ENCODE assay signal across 1 cellular context in the genomic region with DNA sequence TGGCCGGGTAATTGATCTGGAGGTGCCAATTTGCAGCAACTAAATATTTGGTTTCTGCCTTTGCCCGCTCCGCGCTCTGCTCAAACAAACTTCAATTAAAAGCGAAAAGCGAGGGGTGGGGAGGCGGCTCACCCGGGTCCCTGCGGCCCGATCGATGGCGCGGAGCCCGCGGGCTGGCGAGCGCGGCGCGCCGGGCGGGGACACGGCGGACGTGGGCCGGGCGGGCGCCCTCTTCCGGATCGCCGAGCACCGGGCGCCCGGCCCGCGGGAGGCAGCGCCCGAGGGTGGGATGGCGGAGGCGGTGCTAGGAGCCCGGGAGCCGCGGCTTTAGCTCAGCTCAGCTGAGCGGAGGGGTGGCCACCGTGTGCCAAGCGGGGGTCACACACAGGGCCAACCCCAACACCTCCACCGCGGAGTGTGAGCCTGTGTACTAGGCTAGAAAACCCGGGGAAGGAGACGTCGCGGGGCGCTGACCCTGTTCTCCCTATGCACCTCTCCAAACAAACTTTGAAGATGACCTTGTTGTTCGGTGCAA.
A peak's percentile ranks its signal among the peaks of the same experiment; 100 is the strongest.
TF ChIP-seq lines count a peak whose summit lies in the region.

No MANE protein-coding gene starts in this region.

TF ChIP-seq in HepG2, 621 proteins besides CTCF, POLR2A, EP300 and RAD21 (continues in another document):
- TF ChIP-seq ATF1 (CRISPR knock-in tag; IDR thresholded peaks at IDR 0.05) (no peak), ERF (CRISPR knock-in tag; IDR thresholded peaks at IDR 0.05) (0 out of 2 replicates have a peak, but pooled peaks have one; percentile 28), KDM2A (CRISPR knock-in tag; IDR thresholded peaks at IDR 0.05; ENCODE audit: borderline replicate concordance, low read depth) (0 out of 2 replicates have a peak, but pooled peaks have one; percentile 53), TCF12 (IDR thresholded peaks at IDR 0.05) (no peak), TCF12 (CRISPR knock-in tag; IDR thresholded peaks at IDR 0.05) (peak; percentile 50; the same call in 1 of the 2 replicates), ZBTB38 (CRISPR knock-in tag; IDR thresholded peaks at IDR 0.05) (0 out of 2 replicates have a peak, but pooled peaks have one; percentile 15), PHB2 (IDR thresholded peaks at IDR 0.05; ENCODE audit: partially characterized antibody) (no peak), HOXA3 (CRISPR knock-in tag; IDR thresholded peaks at IDR 0.05) (peak; percentile 63), LCORL (IDR thresholded peaks at IDR 0.05) (no peak), LCORL (CRISPR knock-in tag; IDR thresholded peaks at IDR 0.05) (peak; percentile 52; the same call in 1 of the 2 replicates), RFX5 (IDR thresholded peaks at IDR 0.05; ENCODE audit: low read depth, low read length) (peak; percentile 18; the same call in 1 of the 2 replicates), SKI (IDR thresholded peaks at IDR 0.05; ENCODE audit: partially characterized antibody) (peak; percentile 56), MAZ (IDR thresholded peaks at IDR 0.05; ENCODE audit: borderline replicate concordance, low read depth, low read length) (0 out of 2 replicates have a peak, but pooled peaks have one; percentile 25), MAZ (CRISPR knock-in tag; IDR thresholded peaks at IDR 0.05; ENCODE audit: low read depth) (peak; percentile 48; the same call in 1 of the 2 replicates), ATM (IDR thresholded peaks at IDR 0.05; ENCODE audit: borderline replicate concordance) (no peak), KAT7 (CRISPR knock-in tag; IDR thresholded peaks at IDR 0.05; ENCODE audit: borderline replicate concordance) (no peak), ZNF10 (CRISPR knock-in tag; IDR thresholded peaks at IDR 0.05; ENCODE audit: borderline replicate concordance, low read depth) (no peak), MEIS2 (CRISPR knock-in tag; IDR thresholded peaks at IDR 0.05) (peak; percentile 66; the same call in 1 of the 2 replicates), ZNF780A (CRISPR knock-in tag; IDR thresholded peaks at IDR 0.05) (no peak), BRD4 (CRISPR knock-in tag; IDR thresholded peaks at IDR 0.05) (no peak), ZNF101 (CRISPR knock-in tag; IDR thresholded peaks at IDR 0.05; ENCODE audit: borderline replicate concordance, low read depth) (no peak), ZNF17 (CRISPR knock-in tag; IDR thresholded peaks at IDR 0.05) (no peak), PHF8 (CRISPR knock-in tag; IDR thresholded peaks at IDR 0.05) (no peak), ESRRA (CRISPR knock-in tag; IDR thresholded peaks at IDR 0.05; ENCODE audit: low read depth) (no peak)
- TF ChIP-seq, protein P1, sequence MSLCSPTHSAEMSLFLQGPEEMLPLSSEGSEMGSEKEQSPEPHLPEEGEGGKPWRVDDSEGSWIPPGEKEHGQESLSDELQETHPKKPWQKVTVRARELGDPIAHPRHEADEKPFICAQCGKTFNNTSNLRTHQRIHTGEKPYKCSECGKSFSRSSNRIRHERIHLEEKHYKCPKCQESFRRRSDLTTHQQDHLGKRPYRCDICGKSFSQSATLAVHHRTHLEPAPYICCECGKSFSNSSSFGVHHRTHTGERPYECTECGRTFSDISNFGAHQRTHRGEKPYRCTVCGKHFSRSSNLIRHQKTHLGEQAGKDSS (CRISPR knock-in tag; IDR thresholded peaks at IDR 0.05; ENCODE audit: borderline replicate concordance, low read depth) = 0 out of 2 replicates have a peak, but pooled peaks have one; percentile 66
- TF ChIP-seq, protein P2, sequence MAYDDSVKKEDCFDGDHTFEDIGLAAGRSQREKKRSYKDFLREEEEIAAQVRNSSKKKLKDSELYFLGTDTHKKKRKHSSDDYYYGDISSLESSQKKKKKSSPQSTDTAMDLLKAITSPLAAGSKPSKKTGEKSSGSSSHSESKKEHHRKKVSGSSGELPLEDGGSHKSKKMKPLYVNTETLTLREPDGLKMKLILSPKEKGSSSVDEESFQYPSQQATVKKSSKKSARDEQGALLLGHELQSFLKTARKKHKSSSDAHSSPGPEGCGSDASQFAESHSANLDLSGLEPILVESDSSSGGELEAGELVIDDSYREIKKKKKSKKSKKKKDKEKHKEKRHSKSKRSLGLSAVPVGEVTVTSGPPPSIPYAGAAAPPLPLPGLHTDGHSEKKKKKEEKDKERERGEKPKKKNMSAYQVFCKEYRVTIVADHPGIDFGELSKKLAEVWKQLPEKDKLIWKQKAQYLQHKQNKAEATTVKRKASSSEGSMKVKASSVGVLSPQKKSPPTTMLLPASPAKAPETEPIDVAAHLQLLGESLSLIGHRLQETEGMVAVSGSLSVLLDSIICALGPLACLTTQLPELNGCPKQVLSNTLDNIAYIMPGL (CRISPR knock-in tag; IDR thresholded peaks at IDR 0.05; ENCODE audit: borderline replicate concordance in 1 of 2, low read depth in 1 of 2) = peak in 1 of 2 experiments; percentile 37; a peak in 2 of 4 replicates
- TF ChIP-seq, protein P3, sequence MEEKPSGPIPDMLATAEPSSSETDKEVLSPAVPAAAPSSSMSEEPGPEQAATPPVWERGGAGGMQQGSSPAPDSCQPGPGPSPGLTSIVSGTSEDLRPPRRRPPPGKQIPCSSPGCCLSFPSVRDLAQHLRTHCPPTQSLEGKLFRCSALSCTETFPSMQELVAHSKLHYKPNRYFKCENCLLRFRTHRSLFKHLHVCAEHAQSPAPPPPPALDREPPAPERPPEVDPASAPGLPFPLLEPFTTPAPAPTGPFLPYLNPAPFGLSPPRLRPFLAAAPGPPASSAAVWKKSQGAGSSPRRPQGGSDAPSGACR (CRISPR knock-in tag; IDR thresholded peaks at IDR 0.05) = peak; percentile 65; the same call in 1 of the 2 replicates
- TF ChIP-seq, protein P4, sequence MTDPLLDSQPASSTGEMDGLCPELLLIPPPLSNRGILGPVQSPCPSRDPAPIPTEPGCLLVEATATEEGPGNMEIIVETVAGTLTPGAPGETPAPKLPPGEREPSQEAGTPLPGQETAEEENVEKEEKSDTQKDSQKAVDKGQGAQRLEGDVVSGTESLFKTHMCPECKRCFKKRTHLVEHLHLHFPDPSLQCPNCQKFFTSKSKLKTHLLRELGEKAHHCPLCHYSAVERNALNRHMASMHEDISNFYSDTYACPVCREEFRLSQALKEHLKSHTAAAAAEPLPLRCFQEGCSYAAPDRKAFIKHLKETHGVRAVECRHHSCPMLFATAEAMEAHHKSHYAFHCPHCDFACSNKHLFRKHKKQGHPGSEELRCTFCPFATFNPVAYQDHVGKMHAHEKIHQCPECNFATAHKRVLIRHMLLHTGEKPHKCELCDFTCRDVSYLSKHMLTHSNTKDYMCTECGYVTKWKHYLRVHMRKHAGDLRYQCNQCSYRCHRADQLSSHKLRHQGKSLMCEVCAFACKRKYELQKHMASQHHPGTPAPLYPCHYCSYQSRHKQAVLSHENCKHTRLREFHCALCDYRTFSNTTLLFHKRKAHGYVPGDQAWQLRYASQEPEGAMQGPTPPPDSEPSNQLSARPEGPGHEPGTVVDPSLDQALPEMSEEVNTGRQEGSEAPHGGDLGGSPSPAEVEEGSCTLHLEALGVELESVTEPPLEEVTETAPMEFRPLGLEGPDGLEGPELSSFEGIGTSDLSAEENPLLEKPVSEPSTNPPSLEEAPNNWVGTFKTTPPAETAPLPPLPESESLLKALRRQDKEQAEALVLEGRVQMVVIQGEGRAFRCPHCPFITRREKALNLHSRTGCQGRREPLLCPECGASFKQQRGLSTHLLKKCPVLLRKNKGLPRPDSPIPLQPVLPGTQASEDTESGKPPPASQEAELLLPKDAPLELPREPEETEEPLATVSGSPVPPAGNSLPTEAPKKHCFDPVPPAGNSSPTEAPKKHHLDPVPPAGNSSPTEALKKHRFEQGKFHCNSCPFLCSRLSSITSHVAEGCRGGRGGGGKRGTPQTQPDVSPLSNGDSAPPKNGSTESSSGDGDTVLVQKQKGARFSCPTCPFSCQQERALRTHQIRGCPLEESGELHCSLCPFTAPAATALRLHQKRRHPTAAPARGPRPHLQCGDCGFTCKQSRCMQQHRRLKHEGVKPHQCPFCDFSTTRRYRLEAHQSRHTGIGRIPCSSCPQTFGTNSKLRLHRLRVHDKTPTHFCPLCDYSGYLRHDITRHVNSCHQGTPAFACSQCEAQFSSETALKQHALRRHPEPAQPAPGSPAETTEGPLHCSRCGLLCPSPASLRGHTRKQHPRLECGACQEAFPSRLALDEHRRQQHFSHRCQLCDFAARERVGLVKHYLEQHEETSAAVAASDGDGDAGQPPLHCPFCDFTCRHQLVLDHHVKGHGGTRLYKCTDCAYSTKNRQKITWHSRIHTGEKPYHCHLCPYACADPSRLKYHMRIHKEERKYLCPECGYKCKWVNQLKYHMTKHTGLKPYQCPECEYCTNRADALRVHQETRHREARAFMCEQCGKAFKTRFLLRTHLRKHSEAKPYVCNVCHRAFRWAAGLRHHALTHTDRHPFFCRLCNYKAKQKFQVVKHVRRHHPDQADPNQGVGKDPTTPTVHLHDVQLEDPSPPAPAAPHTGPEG (CRISPR knock-in tag; IDR thresholded peaks at IDR 0.05) = peak; percentile 18; the same call in 1 of the 2 replicates
- TF ChIP-seq, protein P5, sequence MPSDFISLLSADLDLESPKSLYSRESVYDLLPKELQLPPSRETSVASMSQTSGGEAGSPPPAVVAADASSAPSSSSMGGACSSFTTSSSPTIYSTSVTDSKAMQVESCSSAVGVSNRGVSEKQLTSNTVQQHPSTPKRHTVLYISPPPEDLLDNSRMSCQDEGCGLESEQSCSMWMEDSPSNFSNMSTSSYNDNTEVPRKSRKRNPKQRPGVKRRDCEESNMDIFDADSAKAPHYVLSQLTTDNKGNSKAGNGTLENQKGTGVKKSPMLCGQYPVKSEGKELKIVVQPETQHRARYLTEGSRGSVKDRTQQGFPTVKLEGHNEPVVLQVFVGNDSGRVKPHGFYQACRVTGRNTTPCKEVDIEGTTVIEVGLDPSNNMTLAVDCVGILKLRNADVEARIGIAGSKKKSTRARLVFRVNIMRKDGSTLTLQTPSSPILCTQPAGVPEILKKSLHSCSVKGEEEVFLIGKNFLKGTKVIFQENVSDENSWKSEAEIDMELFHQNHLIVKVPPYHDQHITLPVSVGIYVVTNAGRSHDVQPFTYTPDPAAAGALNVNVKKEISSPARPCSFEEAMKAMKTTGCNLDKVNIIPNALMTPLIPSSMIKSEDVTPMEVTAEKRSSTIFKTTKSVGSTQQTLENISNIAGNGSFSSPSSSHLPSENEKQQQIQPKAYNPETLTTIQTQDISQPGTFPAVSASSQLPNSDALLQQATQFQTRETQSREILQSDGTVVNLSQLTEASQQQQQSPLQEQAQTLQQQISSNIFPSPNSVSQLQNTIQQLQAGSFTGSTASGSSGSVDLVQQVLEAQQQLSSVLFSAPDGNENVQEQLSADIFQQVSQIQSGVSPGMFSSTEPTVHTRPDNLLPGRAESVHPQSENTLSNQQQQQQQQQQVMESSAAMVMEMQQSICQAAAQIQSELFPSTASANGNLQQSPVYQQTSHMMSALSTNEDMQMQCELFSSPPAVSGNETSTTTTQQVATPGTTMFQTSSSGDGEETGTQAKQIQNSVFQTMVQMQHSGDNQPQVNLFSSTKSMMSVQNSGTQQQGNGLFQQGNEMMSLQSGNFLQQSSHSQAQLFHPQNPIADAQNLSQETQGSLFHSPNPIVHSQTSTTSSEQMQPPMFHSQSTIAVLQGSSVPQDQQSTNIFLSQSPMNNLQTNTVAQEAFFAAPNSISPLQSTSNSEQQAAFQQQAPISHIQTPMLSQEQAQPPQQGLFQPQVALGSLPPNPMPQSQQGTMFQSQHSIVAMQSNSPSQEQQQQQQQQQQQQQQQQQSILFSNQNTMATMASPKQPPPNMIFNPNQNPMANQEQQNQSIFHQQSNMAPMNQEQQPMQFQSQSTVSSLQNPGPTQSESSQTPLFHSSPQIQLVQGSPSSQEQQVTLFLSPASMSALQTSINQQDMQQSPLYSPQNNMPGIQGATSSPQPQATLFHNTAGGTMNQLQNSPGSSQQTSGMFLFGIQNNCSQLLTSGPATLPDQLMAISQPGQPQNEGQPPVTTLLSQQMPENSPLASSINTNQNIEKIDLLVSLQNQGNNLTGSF (CRISPR knock-in tag; IDR thresholded peaks at IDR 0.05) = no peak
- TF ChIP-seq, protein P6, sequence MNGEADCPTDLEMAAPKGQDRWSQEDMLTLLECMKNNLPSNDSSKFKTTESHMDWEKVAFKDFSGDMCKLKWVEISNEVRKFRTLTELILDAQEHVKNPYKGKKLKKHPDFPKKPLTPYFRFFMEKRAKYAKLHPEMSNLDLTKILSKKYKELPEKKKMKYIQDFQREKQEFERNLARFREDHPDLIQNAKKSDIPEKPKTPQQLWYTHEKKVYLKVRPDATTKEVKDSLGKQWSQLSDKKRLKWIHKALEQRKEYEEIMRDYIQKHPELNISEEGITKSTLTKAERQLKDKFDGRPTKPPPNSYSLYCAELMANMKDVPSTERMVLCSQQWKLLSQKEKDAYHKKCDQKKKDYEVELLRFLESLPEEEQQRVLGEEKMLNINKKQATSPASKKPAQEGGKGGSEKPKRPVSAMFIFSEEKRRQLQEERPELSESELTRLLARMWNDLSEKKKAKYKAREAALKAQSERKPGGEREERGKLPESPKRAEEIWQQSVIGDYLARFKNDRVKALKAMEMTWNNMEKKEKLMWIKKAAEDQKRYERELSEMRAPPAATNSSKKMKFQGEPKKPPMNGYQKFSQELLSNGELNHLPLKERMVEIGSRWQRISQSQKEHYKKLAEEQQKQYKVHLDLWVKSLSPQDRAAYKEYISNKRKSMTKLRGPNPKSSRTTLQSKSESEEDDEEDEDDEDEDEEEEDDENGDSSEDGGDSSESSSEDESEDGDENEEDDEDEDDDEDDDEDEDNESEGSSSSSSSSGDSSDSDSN (CRISPR knock-in tag; IDR thresholded peaks at IDR 0.05) = peak; percentile 72
- TF ChIP-seq, protein P7, sequence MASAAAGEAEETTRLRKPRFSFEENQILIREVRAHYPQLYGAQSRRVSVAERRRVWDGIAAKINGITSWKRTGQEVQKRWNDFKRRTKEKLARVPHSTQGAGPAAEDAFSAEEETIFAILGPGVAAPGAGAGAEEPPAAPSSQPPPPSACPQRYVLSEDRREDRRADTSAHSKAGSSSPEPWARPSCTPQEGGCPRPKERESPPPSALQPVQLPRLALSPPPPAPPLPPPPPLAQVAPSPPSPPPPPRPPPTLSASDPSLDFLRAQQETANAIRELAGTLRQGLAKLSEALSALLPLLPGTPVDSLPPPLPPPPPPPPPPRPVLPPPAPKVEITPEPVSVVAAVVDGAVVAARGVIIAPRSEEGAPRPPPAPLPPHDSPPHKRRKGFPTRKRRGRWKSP (CRISPR knock-in tag; IDR thresholded peaks at IDR 0.05) = 0 out of 2 replicates have a peak, but pooled peaks have one; percentile 35
